1 cellular context compared by ENCODE assay signal in the genomic region with DNA sequence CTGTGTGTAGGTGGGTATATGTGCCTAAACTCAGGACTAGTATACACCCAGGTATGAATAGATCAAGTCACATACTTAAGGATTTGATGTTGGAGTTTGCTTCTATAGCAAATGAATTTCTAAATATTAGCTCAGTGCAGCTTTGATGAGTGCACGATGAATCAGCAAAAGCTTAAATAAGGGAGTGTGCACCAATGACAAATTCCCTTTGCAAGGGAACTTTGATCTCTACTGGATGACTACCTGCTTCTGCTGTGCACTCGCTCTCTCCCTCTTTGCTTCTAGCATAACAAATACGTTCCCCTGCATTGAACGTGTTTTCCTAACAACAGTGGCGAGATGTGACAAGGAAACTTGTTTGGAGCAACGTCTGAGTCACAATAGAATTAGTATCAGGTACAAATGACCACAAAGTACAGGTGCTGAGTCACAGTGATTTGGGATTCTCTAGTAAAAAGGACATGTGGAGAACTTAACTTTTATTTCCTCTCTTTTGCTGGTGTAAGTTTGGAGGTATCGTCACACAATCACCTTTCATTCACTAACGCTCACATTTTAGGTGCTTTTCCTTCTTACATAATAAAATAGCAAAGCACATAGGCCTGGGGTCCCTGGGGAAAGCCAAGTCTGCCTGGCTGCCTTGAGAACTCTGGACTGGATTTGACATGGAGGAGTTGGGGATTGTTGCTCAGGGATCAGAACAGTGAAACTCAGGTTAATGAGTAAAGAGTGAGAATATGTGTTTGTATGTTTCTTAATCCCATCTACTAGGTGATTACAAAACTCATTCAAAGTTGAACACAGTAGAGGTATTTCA.
TF ChIP-seq lines count a peak whose summit lies in the region.

No MANE protein-coding gene starts in this region.

TF ChIP-seq in HCT116, 20 proteins besides CTCF, POLR2A, EP300 and RAD21 (continued from another document):
- TF ChIP-seq, protein P1, sequence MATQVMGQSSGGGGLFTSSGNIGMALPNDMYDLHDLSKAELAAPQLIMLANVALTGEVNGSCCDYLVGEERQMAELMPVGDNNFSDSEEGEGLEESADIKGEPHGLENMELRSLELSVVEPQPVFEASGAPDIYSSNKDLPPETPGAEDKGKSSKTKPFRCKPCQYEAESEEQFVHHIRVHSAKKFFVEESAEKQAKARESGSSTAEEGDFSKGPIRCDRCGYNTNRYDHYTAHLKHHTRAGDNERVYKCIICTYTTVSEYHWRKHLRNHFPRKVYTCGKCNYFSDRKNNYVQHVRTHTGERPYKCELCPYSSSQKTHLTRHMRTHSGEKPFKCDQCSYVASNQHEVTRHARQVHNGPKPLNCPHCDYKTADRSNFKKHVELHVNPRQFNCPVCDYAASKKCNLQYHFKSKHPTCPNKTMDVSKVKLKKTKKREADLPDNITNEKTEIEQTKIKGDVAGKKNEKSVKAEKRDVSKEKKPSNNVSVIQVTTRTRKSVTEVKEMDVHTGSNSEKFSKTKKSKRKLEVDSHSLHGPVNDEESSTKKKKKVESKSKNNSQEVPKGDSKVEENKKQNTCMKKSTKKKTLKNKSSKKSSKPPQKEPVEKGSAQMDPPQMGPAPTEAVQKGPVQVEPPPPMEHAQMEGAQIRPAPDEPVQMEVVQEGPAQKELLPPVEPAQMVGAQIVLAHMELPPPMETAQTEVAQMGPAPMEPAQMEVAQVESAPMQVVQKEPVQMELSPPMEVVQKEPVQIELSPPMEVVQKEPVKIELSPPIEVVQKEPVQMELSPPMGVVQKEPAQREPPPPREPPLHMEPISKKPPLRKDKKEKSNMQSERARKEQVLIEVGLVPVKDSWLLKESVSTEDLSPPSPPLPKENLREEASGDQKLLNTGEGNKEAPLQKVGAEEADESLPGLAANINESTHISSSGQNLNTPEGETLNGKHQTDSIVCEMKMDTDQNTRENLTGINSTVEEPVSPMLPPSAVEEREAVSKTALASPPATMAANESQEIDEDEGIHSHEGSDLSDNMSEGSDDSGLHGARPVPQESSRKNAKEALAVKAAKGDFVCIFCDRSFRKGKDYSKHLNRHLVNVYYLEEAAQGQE (IDR thresholded peaks at IDR 0.05; ENCODE audit: low read depth) = no peak
- no peak for TF ChIP-seq EZH2 (IDR thresholded peaks at IDR 0.05)
- peak; percentile 89 for TF ChIP-seq SRF (IDR thresholded peaks at IDR 0.05; ENCODE audit: low read depth)
- no peak for TF ChIP-seq EGR1 (IDR thresholded peaks at IDR 0.05; ENCODE audit: low read depth)
- TF ChIP-seq ELF1 (IDR thresholded peaks at IDR 0.05; ENCODE audit: borderline replicate concordance, low read depth) = no peak
- TF ChIP-seq SP1 (IDR thresholded peaks at IDR 0.05; ENCODE audit: low read depth) = peak; percentile 98
- peak; percentile 52; the same call in 1 of the 2 replicates for TF ChIP-seq POLR2AphosphoS5 (IDR thresholded peaks at IDR 0.05; ENCODE audit: low read depth, low read length)
- no peak for TF ChIP-seq ZFX (IDR thresholded peaks at IDR 0.05)
- TF ChIP-seq, protein P2, sequence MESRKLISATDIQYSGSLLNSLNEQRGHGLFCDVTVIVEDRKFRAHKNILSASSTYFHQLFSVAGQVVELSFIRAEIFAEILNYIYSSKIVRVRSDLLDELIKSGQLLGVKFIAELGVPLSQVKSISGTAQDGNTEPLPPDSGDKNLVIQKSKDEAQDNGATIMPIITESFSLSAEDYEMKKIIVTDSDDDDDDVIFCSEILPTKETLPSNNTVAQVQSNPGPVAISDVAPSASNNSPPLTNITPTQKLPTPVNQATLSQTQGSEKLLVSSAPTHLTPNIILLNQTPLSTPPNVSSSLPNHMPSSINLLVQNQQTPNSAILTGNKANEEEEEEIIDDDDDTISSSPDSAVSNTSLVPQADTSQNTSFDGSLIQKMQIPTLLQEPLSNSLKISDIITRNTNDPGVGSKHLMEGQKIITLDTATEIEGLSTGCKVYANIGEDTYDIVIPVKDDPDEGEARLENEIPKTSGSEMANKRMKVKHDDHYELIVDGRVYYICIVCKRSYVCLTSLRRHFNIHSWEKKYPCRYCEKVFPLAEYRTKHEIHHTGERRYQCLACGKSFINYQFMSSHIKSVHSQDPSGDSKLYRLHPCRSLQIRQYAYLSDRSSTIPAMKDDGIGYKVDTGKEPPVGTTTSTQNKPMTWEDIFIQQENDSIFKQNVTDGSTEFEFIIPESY (IDR thresholded peaks at IDR 0.05; ENCODE audit: extremely low read depth, insufficient replicate concordance, low read length) = no peak
- TF ChIP-seq JUND (IDR thresholded peaks at IDR 0.05) = peak; percentile 97
- TF ChIP-seq FOSL1 (IDR thresholded peaks at IDR 0.05; ENCODE audit: low read depth) = peak; percentile 98
